1 cellular context compared by ENCODE assay signal in genomic region chr12:4286228-4286627, GRCh38.
TF ChIP-seq lines count a peak whose summit lies in the region.

No MANE protein-coding gene starts in this region.

TF ChIP-seq in GM12878, 131 proteins besides CTCF, POLR2A, EP300 and RAD21 (continued from another document):
- TF ChIP-seq RELB (IDR thresholded peaks at IDR 0.05; ENCODE audit: low read depth) (no peak), ZNF207 (IDR thresholded peaks at IDR 0.05; ENCODE audit: borderline replicate concordance) (no peak), JUND (IDR thresholded peaks at IDR 0.05; ENCODE audit: low read depth, low read length) (no peak), NFXL1 (IDR thresholded peaks at IDR 0.05; ENCODE audit: borderline replicate concordance) (no peak), SPI1 (IDR thresholded peaks at IDR 0.05; ENCODE audit: borderline replicate concordance, insufficient read depth, low read depth, low read length) (peak; percentile 95), IRF4 (IDR thresholded peaks at IDR 0.05; ENCODE audit: low read depth, low read length) (no peak), IKZF2 (IDR thresholded peaks at IDR 0.05) (peak; percentile 20 to 53; a peak in 2 of 4 replicates), NR2C2 (IDR thresholded peaks at IDR 0.05; ENCODE audit: borderline replicate concordance, control insufficient read depth, insufficient read length, low read depth) (no peak), SREBF2 (IDR thresholded peaks at IDR 0.05; ENCODE audit: low read length) (no peak), BCL11A (IDR thresholded peaks at IDR 0.05; ENCODE audit: low read depth, low read length) (peak; percentile 25; the same call in 1 of the 2 replicates), NFIC (IDR thresholded peaks at IDR 0.05; ENCODE audit: low read depth, low read length) (no peak), E2F4 (IDR thresholded peaks at IDR 0.05; ENCODE audit: low read depth, low read length) (no peak), POLR2AphosphoS5 (IDR thresholded peaks at IDR 0.05; ENCODE audit: low read length) (peak; percentile 15; the same call in 1 of the 2 replicates), FOXK2 (IDR thresholded peaks at IDR 0.05) (no peak), EZH2 (IDR thresholded peaks at IDR 0.05; ENCODE audit: borderline replicate concordance, control insufficient read depth, low read depth, low read length) (no peak), RUNX3 (IDR thresholded peaks at IDR 0.05; ENCODE audit: low read length) (0 out of 2 replicates have a peak, but pooled peaks have one; percentile 9), MTA2 (IDR thresholded peaks at IDR 0.05; ENCODE audit: low read depth) (peak; percentile 60), MEF2B (IDR thresholded peaks at IDR 0.05; ENCODE audit: partially characterized antibody, poor library complexity, severe bottlenecking) (no peak), HDAC2 (IDR thresholded peaks at IDR 0.05) (no peak), USF1 (IDR thresholded peaks at IDR 0.05; ENCODE audit: borderline replicate concordance, extremely low read length, insufficient read depth, low read depth, low read length) (no peak), POU2F2 (IDR thresholded peaks at IDR 0.05; ENCODE audit: borderline replicate concordance, low read depth, low read length) (peak; percentile 55; the same call in 1 of the 3 replicates), STAT1 (conservative IDR thresholded peaks at IDR 0.05) (no peak), HSF1 (IDR thresholded peaks at IDR 0.05; ENCODE audit: low read depth, low read length) (no peak), SUPT20H (IDR thresholded peaks at IDR 0.05; ENCODE audit: borderline replicate concordance, control insufficient read depth, low read depth, low read length) (no peak)
